In genomic region chr7:6057316-6058128, GRCh38 we compare ENCODE assay signal across 1 cellular context.
TF ChIP-seq lines count a peak whose summit lies in the region.

No MANE protein-coding gene starts in this region.

TF ChIP-seq in A549, 52 proteins besides CTCF, POLR2A, EP300 and RAD21 (continued from another document):
- TF ChIP-seq ELK1 (IDR thresholded peaks at IDR 0.05; ENCODE audit: low read depth, low read length) = no peak
- TF ChIP-seq HOXA7 (CRISPR knock-in tag; IDR thresholded peaks at IDR 0.05) = no peak
- TF ChIP-seq, protein P1, sequence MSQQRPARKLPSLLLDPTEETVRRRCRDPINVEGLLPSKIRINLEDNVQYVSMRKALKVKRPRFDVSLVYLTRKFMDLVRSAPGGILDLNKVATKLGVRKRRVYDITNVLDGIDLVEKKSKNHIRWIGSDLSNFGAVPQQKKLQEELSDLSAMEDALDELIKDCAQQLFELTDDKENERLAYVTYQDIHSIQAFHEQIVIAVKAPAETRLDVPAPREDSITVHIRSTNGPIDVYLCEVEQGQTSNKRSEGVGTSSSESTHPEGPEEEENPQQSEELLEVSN (IDR thresholded peaks at IDR 0.05; ENCODE audit: borderline replicate concordance, low read depth) = no peak
- TF ChIP-seq, protein P2, sequence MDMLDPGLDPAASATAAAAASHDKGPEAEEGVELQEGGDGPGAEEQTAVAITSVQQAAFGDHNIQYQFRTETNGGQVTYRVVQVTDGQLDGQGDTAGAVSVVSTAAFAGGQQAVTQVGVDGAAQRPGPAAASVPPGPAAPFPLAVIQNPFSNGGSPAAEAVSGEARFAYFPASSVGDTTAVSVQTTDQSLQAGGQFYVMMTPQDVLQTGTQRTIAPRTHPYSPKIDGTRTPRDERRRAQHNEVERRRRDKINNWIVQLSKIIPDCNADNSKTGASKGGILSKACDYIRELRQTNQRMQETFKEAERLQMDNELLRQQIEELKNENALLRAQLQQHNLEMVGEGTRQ (IDR thresholded peaks at IDR 0.05) = no peak
- TF ChIP-seq JUN (IDR thresholded peaks at IDR 0.05) = no peak
- TF ChIP-seq ZNF302 (CRISPR knock-in tag; IDR thresholded peaks at IDR 0.05) = no peak
- TF ChIP-seq CBX2 (IDR thresholded peaks at IDR 0.05; ENCODE audit: borderline replicate concordance, low read depth) = no peak
- no peak for TF ChIP-seq CHD4 (IDR thresholded peaks at IDR 0.05; ENCODE audit: borderline replicate concordance)
- TF ChIP-seq PHF8 (IDR thresholded peaks at IDR 0.05; ENCODE audit: borderline replicate concordance, low read depth) = no peak
- no peak for TF ChIP-seq ZSCAN20 (CRISPR knock-in tag; IDR thresholded peaks at IDR 0.05)
- no peak for TF ChIP-seq ZFP36 (IDR thresholded peaks at IDR 0.05; ENCODE audit: borderline replicate concordance, partially characterized antibody)
- no peak for TF ChIP-seq ZC3H11A (IDR thresholded peaks at IDR 0.05)
- TF ChIP-seq RNF2 (IDR thresholded peaks at IDR 0.05; ENCODE audit: borderline replicate concordance, low read depth) = no peak
- TF ChIP-seq RFX5 (IDR thresholded peaks at IDR 0.05) = no peak
- TF ChIP-seq EHMT2 (IDR thresholded peaks at IDR 0.05; ENCODE audit: low read depth) = no peak
TF ChIP-seq in A549: peak in this region for 0.
